ENCODE assay signal across 33 cellular contexts in genomic region chr17:42544874-42545283, GRCh38.
"Had no signal": no experiment of that assay in that cellular context is flagged by ENCODE, and none has a peak within 500 bp of the region (broad histone marks: within the 10 kb centered on the region; RNA-seq: fewer than 3 reads in every experiment).

No MANE protein-coding gene starts in this region.

- H3K79me2 ChIP-seq: parathyroid adenoma had no signal

- DNase-seq: activated CD4-positive, alpha-beta memory T cell treated with anti-CD3 and anti-CD28 coated beads for 36 hours; activated CD4-positive, alpha-beta T cell treated with anti-CD3 and anti-CD28 coated beads, Interleukin-2, amount 10 ng/mL, durations not matched to agents 24 days and 14 days; activated CD4-positive, CD25-positive, alpha-beta regulatory T cell treated with anti-CD3 and anti-CD28 coated beads, Interleukin-2, amount 50 U/mL, for 72 hours; activated CD8-positive, alpha-beta memory T cell treated with anti-CD3 and anti-CD28 coated beads, Interleukin-2, amount 50 U/mL, for 4 hours; activated gamma-delta T cell treated with Interleukin-2 at 50 U/mL for 16 hours; activated naive CD4-positive, alpha-beta T cell treated with anti-CD3 and anti-CD28 coated beads, Interleukin-2, amount 50 U/mL, for 16 hours; activated T-cell treated with anti-CD3 and anti-CD28 coated beads, Interleukin-2, amount 50 U/mL, for 1 hour; amniotic stem cell; caudate nucleus; cortex of kidney; effector memory CD8-positive, alpha-beta T cell; foreskin fibroblast; heart left ventricle; kidney glomerular epithelial cell; left lung; naive B cell; nucleus accumbens; stimulated activated CD4-positive, alpha-beta T cell treated with anti-CD3 and anti-CD28 coated beads, Interleukin-15, amount 100 ng/mL, for 24 hours; stimulated activated CD4-positive, alpha-beta T cell treated with anti-CD3 and anti-CD28 coated beads, Interleukin-2, amount 100 ng/mL, for 24 hours; stimulated activated naive CD4-positive, alpha-beta T cell treated with Interleukin-2 at 50 U/mL for 16 hours; T-helper 9 cell; trophoblast cell; WERI-Rb-1 had no signal

- H3K27ac Mint-ChIP-seq: activated CD4-positive, alpha-beta memory T cell treated with anti-CD3 and anti-CD28 coated beads for 36 hours; activated CD4-positive, alpha-beta T cell treated with anti-CD3 and anti-CD28 coated beads, Interleukin-2, amount 10 ng/mL, durations not matched to agents 24 days and 14 days; activated T-helper 1 cell treated with anti-CD3 and anti-CD28 coated beads, Interleukin-12 subunit alpha, Interleukin-12 subunit beta, Interleukin-2, Interleukin-4 antibody, amounts not matched to agents 30 ng/mL and 10 ng/mL and 1 ng/mL, durations not matched to agents 14 hours and 24 hours and 36 hours; effector memory CD8-positive, alpha-beta T cell; T-helper 1 cell treated with Interleukin-12 subunit alpha and Interleukin-12 subunit beta and Interleukin-4 antibody, amounts not matched to agents 30 μg/mL and 1 μg/mL, for 36 hours had no signal

- H2AFZ ChIP-seq: parathyroid adenoma had no signal

- H3K4me1 ChIP-seq: parathyroid adenoma had no signal

- H3K27me3 ChIP-seq: right atrium auricular region had no signal

- H3K4me3 ChIP-seq: heart left ventricle, left lung, lung, right atrium auricular region, thoracic aorta had no signal

- H3K9me3 Mint-ChIP-seq: activated CD4-positive, alpha-beta memory T cell treated with anti-CD3 and anti-CD28 coated beads for 36 hours; activated CD4-positive, alpha-beta T cell treated with anti-CD3 and anti-CD28 coated beads, Interleukin-2, amount 10 ng/mL, durations not matched to agents 24 days and 14 days; activated T-helper 1 cell treated with anti-CD3 and anti-CD28 coated beads, Interleukin-12 subunit alpha, Interleukin-12 subunit beta, Interleukin-2, Interleukin-4 antibody, amounts not matched to agents 30 ng/mL and 10 ng/mL and 1 ng/mL, durations not matched to agents 14 hours and 24 hours and 36 hours; effector memory CD8-positive, alpha-beta T cell; naive B cell; T-helper 1 cell treated with Interleukin-12 subunit alpha and Interleukin-12 subunit beta and Interleukin-4 antibody, amounts not matched to agents 30 μg/mL and 1 μg/mL, for 36 hours had no signal

- ATAC-seq: effector memory CD8-positive, alpha-beta T cell; heart left ventricle; left lung had no signal

- H3K9me3 ChIP-seq: heart left ventricle, left lung, right atrium auricular region, thoracic aorta had no signal

- H3K9ac ChIP-seq: parathyroid adenoma had no signal

- H3K36me3 Mint-ChIP-seq: naive B cell had no signal

- H3K4me3 Mint-ChIP-seq: activated CD4-positive, alpha-beta memory T cell treated with anti-CD3 and anti-CD28 coated beads for 36 hours; activated CD4-positive, alpha-beta T cell treated with anti-CD3 and anti-CD28 coated beads, Interleukin-2, amount 10 ng/mL, durations not matched to agents 24 days and 14 days; activated T-helper 1 cell treated with anti-CD3 and anti-CD28 coated beads, Interleukin-12 subunit alpha, Interleukin-12 subunit beta, Interleukin-2, Interleukin-4 antibody, amounts not matched to agents 30 ng/mL and 10 ng/mL and 1 ng/mL, durations not matched to agents 14 hours and 24 hours and 36 hours; effector memory CD8-positive, alpha-beta T cell; naive B cell; T-helper 1 cell treated with Interleukin-12 subunit alpha and Interleukin-12 subunit beta and Interleukin-4 antibody, amounts not matched to agents 30 μg/mL and 1 μg/mL, for 36 hours had no signal

- H3K27me3 Mint-ChIP-seq: activated CD4-positive, alpha-beta memory T cell treated with anti-CD3 and anti-CD28 coated beads for 36 hours; activated CD4-positive, alpha-beta T cell treated with anti-CD3 and anti-CD28 coated beads, Interleukin-2, amount 10 ng/mL, durations not matched to agents 24 days and 14 days; effector memory CD8-positive, alpha-beta T cell; naive B cell had no signal

- H3K27ac ChIP-seq: heart left ventricle, left lung, parathyroid adenoma, right atrium auricular region, thoracic aorta, WERI-Rb-1 had no signal

- FAIRE-seq: astrocyte, endothelial cell of umbilical vein, TTC549, urothelium cell line had no signal
